In the genomic region with DNA sequence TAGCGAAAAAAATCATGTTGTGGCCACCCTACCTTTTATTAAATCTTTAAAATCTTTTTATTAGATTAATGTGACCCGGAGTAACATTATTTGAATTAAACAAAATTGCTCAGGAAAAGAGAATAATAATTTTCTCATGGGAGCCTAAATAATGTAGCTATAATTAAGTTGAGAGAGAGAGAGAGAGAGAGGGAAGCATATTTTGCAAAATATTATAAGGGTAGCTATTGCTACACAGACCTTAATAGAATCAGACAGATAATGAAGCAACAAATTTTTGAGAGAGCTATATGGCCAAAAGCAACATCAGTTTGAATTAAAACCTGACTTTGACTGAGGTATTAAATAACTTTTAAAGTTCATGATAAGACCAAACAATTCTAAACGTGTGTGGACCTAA, we compare ENCODE assay signal across 3 cellular contexts.
"Had no signal": no experiment of that assay in that cellular context is flagged by ENCODE, and none has a peak within 500 bp of the region (broad histone marks: within the 10 kb centered on the region; RNA-seq: fewer than 3 reads in every experiment).

No MANE protein-coding gene starts in this region.

- H3K4me3 ChIP-seq: GM12878 had no signal

- DNase-seq: GDM1, GF-D8 had no signal
